9 cellular contexts compared by ENCODE assay signal in the genomic region with DNA sequence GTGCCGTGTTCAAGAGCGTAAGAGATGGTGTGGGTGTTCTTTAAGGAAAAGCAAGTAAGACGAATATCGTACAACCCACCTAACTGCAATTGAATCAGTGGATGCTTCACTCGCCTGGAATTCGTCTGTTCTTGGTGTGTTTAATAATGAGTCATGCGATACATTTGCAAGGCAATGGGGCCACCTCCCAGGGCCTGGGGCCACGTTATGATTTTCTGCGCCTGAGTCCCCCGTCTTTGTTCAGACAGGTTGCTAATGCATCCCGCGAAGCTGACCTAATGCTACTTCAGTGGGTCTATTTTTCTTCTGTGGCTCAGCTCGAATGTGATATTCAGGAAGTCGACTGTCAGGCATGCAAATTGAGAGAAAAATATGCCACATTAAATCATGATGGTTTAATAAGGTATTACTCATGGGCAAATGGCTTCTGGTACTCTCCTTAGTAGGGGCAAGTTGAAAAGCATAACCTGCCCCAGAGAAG. TPM values are rescaled to one million over a fixed set of nuclear protein-coding genes. Genes with fewer than 3 reads are reported as not detected.
DNase-seq lines count a peak whose midpoint lies in the region; ATAC-seq, FAIRE-seq and TF ChIP-seq lines count a peak whose summit lies in the region.
"Had no signal": no experiment of that assay in that cellular context is flagged by ENCODE, and none has a peak within 500 bp of the region (broad histone marks: within the 10 kb centered on the region; RNA-seq: fewer than 3 reads in every experiment).

No MANE protein-coding gene starts in this region.

- H3K27me3 ChIP-seq in tibial nerve, result no peaks in the 10 kb centered on the region

- H3K27me3 Mint-ChIP-seq in T-cell, result peaks cover 2 to 34% of the 10 kb centered on the region in 2 donors
- H3K27me3 Mint-ChIP-seq: T-helper 17 cell had no signal

- no peak overlapping the region for H3K4me3 Mint-ChIP-seq in T-cell
- H3K4me3 Mint-ChIP-seq: T-helper 17 cell had no signal

- WGBS in tibial nerve, 2 donors, result 42 to 63% methylated on average over 14 of the region's 14 CpGs

- H3K27ac Mint-ChIP-seq in T-cell, result no peak overlapping the region
- H3K27ac Mint-ChIP-seq: T-helper 17 cell had no signal

- TF ChIP-seq EP300 in tibial nerve (IDR thresholded peaks at IDR 0.05), result no peak

- peaks cover 0 to 14% (median 0%) of the 10 kb centered on the region in 4 donors for H3K4me1 ChIP-seq in tibial nerve

- FAIRE-seq in RCC 7860 (lab: Jason Lieb, UNC), result peak; percentile 92

- no peak for TF ChIP-seq CTCF in tibial nerve (IDR thresholded peaks at IDR 0.05)

- ATAC-seq in T-cell (replicated peaks in 1 of 4), result no peak
- ATAC-seq: T-helper 17 cell had no signal

- TF ChIP-seq POLR2A in tibial nerve (IDR thresholded peaks at IDR 0.05), result no peak

- no peaks in the 10 kb centered on the region for H3K4me1 Mint-ChIP-seq in T-cell
- H3K4me1 Mint-ChIP-seq: T-helper 17 cell had no signal

- no peak overlapping the region for H3K27ac ChIP-seq in tibial nerve

- no peaks in the 10 kb centered on the region for H3K9me3 ChIP-seq in tibial nerve

- POLR2A ChIA-PET in T-cell (lab: Charles Lee), result no interaction called here

- H3K36me3 ChIP-seq in tibial nerve, result no peaks in the 10 kb centered on the region

- DNase-seq in GOT3 (lab: John Stamatoyannopoulos, UW) (peak; percentile 47), RCC 7860 (ENCODE audit: low spot score) (peak; percentile 90), fibroblast of gingiva (ENCODE audit: low read depth) (peak; percentile 51), retina (peak; percentile 38), tibial nerve (ENCODE audit: low spot score in 2 of 2) (no peak), middle frontal gyrus (ENCODE audit: extremely low spot score, low spot score) (no peak), T-cell (no peak), DMS153 treated with DMSO at 0.1 percent for 48 hours (lab: John Stamatoyannopoulos, UW; ENCODE audit: unreplicated experiment) (no peak)
- DNase-seq: T-helper 17 cell had no signal

- no peaks in the 10 kb centered on the region for H3K36me3 Mint-ChIP-seq in T-cell

- H3K4me3 ChIP-seq in tibial nerve, result no peak overlapping the region

- H3K9me3 Mint-ChIP-seq in T-cell, result peaks cover 0 to 9% (median 8%) of the 10 kb centered on the region in 3 donors

- CTCF ChIA-PET in T-cell (lab: Charles Lee), result no interaction called here

RNA-seq across cellular contexts. Expression of a gene that starts 14.3 kb away (rescaled TPM):
- 10 to 100 TPM in 3 of 4 donors, 1 to 10 TPM in 1; 6.7 to 17.7 (median 10.9) TPM for total RNA-seq in tibial nerve
- under 1 TPM in 3 of 5 donors, not detected in 2; 0.09 to 0.29 (median 0.10) TPM for total RNA-seq in T-cell

Comparison
In these comparisons a context has a peak if more than half of its experiments do, and no peak if none do; other contexts are left out.
1. DNase-seq: peak in GOT3 (single experiment), RCC 7860 (single experiment), fibroblast of gingiva (single experiment) and retina (single experiment); none in tibial nerve (0 of 2), middle frontal gyrus (single experiment), T-cell (0 of 34) and DMS153 treated with DMSO at 0.1 percent for 48 hours (single experiment).
2. RNA of a gene that starts 14.3 kb away (total RNA-seq): 6.7 to 17.7 TPM in tibial nerve; 0.09 to 0.29 TPM in T-cell; every median in the first group is over 4 times any median in the second.